22 cellular contexts compared by ENCODE assay signal in the genomic region with DNA sequence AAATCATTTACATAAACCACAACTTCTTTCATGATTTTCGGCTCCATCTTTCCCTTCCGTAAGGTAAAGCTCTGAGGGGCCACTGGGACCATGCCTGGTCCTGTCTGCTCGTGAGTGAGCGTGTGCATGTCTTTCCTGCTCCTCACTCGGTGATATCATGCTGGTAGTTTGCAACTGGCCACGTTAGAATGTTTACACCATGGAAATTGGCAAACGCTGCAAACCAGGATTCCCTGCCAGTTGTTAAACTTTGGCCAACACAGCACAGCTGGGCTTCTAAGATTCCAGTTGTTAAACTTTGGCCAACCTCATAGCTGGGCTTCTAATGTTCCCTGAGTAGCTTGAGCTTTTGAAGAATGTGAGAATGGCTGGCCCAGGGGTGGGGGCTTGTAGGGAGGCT.
A peak's percentile ranks its signal among the peaks of the same experiment; 100 is the strongest.
DNase-seq lines count a peak whose midpoint lies in the region; ATAC-seq and TF ChIP-seq lines count a peak whose summit lies in the region.
"Had no signal": no experiment of that assay in that cellular context is flagged by ENCODE, and none has a peak within 500 bp of the region (broad histone marks: within the 10 kb centered on the region; RNA-seq: fewer than 3 reads in every experiment).

No MANE protein-coding gene starts in this region.

- TF ChIP-seq CTCF in brain (conservative IDR thresholded peaks at IDR 0.05) (no peak), foreskin fibroblast (IDR thresholded peaks at IDR 0.05; ENCODE audit: low read depth, low read length) (no peak)

- peaks cover 67% of the 10 kb centered on the region for H3K4me1 Mint-ChIP-seq in brain
- H3K4me1 Mint-ChIP-seq: B cell; CD4-positive, CD25-positive, alpha-beta regulatory T cell had no signal

- DNase-seq in DMS 273 (lab: John Stamatoyannopoulos, UW; ENCODE audit: unreplicated experiment) (peak; percentile 30), DMS 273 treated with DMSO at 0.1 percent for 48 hours (lab: John Stamatoyannopoulos, UW) (no peak), foreskin fibroblast (peak; percentile 10 to 28), stromal cell of bone marrow (ENCODE audit: low read depth) (peak; percentile 9), kidney tubule cell (ENCODE audit: low spot score) (no peak)
- DNase-seq: CD4-positive, CD25-positive, alpha-beta regulatory T cell; COR-L47; DND-41; MV-4-11; NCI-H1105 treated with DMSO at 0.1 percent for 48 hours; NCI-H2029 treated with DMSO at 0.1 percent for 48 hours; NCI-H226; NCI-H510A treated with DMSO at 0.1 percent for 48 hours; NCI-H774; SIG-M5 had no signal

- H3K36me3 Mint-ChIP-seq in brain = peaks cover 42% of the 10 kb centered on the region
- H3K36me3 Mint-ChIP-seq: CD4-positive, CD25-positive, alpha-beta regulatory T cell; IgD-negative memory B cell had no signal

- H3K27ac Mint-ChIP-seq in brain = peak overlapping the region; percentile 22 to 82 (median 45)
- H3K27ac Mint-ChIP-seq: B cell; CD4-positive, CD25-positive, alpha-beta regulatory T cell had no signal

- no peak overlapping the region for H3K4me3 Mint-ChIP-seq in brain
- H3K4me3 Mint-ChIP-seq: B cell; CD4-positive, CD25-positive, alpha-beta regulatory T cell; IgD-negative memory B cell had no signal

- no peaks in the 10 kb centered on the region for H3K27me3 Mint-ChIP-seq in brain
- H3K27me3 Mint-ChIP-seq: CD4-positive, CD25-positive, alpha-beta regulatory T cell had no signal

- H3K9me3 Mint-ChIP-seq in brain = no peaks in the 10 kb centered on the region

- H3K4me3 ChIP-seq in foreskin fibroblast (ENCODE audit: low read depth in 1 of 2, low read length in 2 of 2) = no peak overlapping the region

- ATAC-seq in GM21381 (IDR thresholded peaks at IDR 0.05; ENCODE audit: unreplicated experiment) (no peak), GM18520 (IDR thresholded peaks at IDR 0.05; ENCODE audit: unreplicated experiment) (no peak)
- ATAC-seq: Panc1, SK-N-SH treated with all-trans-retinoic acid at 6 μM for 48 hours had no signal

Comparison
In these comparisons a context has a peak if more than half of its experiments do, and no peak if none do; other contexts are left out.
1. DNase-seq: peak in DMS 273 (single experiment), foreskin fibroblast (2 of 2) and stromal cell of bone marrow (single experiment); none in DMS 273 treated with DMSO at 0.1 percent for 48 hours (single experiment) and kidney tubule cell (single experiment).